Comparison of ENCODE assay signal across 21 cellular contexts in genomic region chr21:42716074-42716473, GRCh38.
"Had no signal": no experiment of that assay in that cellular context is flagged by ENCODE, and none has a peak within 500 bp of the region (broad histone marks: within the 10 kb centered on the region; RNA-seq: fewer than 3 reads in every experiment).

No MANE protein-coding gene starts in this region.

- H3K27me3 ChIP-seq: left lung, right atrium auricular region, sigmoid colon, spleen, suprapubic skin, tibial artery, vagina had no signal

- H3K4me3 ChIP-seq: left lung, lower lobe of right lung, right atrium auricular region, sigmoid colon, spleen, suprapubic skin, thoracic aorta, tibial artery, vagina had no signal

- H2AFZ ChIP-seq: parathyroid adenoma had no signal

- H3K4me1 ChIP-seq: parathyroid adenoma, tibial artery, vagina had no signal

- H3K36me3 ChIP-seq: left lung, lower lobe of right lung, right atrium auricular region, spleen, suprapubic skin, thoracic aorta, tibial artery, vagina had no signal

- H3K9me3 ChIP-seq: left lung, lower lobe of right lung, right atrium auricular region, sigmoid colon, spleen, suprapubic skin, thoracic aorta, tibial artery, vagina had no signal

- H3K27ac ChIP-seq: left lung, lower lobe of right lung, parathyroid adenoma, right atrium auricular region, sigmoid colon, spleen, suprapubic skin, thoracic aorta, tibial artery, vagina had no signal

- H3K9ac ChIP-seq: parathyroid adenoma had no signal

- H3K79me2 ChIP-seq: parathyroid adenoma had no signal

- DNase-seq: hippocampal formation; kidney glomerular epithelial cell; left cardiac atrium; left lung; lower lobe of right lung; mammary epithelial cell; mesenchymal stem cell; naive thymus-derived CD8-positive, alpha-beta T cell; nucleus accumbens; sigmoid colon; small intestine; spleen; stimulated activated CD4-positive, alpha-beta T cell treated with anti-CD3 and anti-CD28 coated beads, Interleukin-4, amount 100 ng/mL, for 24 hours; stimulated activated naive CD4-positive, alpha-beta T cell; tibial artery had no signal

- ATAC-seq: left cardiac atrium; left lung; lower lobe of right lung; naive thymus-derived CD8-positive, alpha-beta T cell; stimulated activated effector memory CD8-positive, alpha-beta T cell treated with anti-CD3 and anti-CD28 coated beads, Interleukin-12 subunit alpha, Interleukin-12 subunit beta, amount 100 ng/mL, for 72 hours had no signal
